Comparison of ENCODE assay signal across 1 cellular context in the genomic region with DNA sequence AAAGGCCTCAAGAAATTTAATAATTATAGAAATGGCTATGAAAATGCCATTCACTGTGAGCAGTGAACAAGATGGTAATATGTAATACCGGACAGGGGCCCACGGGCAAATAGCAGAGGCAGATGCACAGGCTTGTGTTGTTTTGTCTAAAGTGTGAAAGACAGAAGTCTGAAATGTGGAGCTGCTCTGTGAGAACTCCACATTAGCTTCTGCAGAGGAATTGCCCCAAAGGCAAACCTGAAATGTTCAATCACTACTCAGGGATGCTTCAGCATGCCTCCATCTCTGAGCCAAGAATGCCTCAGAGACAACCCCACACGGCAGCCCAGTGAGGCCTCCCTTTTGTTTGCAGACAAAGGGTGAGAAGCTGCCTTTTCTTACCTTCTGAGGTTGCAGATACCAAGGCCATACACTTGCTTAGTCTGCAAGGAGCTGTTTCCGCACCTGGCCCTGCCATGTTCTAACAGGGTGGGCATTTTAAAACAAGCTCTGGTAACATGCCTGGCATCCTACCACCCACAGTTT.
TF ChIP-seq lines count a peak whose summit lies in the region.

No MANE protein-coding gene starts in this region.

TF ChIP-seq in H1, 55 proteins besides CTCF, POLR2A, EP300 and RAD21 (continued from another document):
- no peak for TF ChIP-seq ASH2L (IDR thresholded peaks at IDR 0.05; ENCODE audit: low read length)
